1 cellular context compared by ENCODE assay signal in genomic region chr7:49488573-49488972, GRCh38.
TF ChIP-seq lines count a peak whose summit lies in the region.

No MANE protein-coding gene starts in this region.

TF ChIP-seq in GM23338, 12 proteins besides CTCF, POLR2A, EP300 and RAD21 (continued from another document):
- TF ChIP-seq EZH2 (IDR thresholded peaks at IDR 0.05; ENCODE audit: low read depth, unreplicated experiment), result no peak
- no peak for TF ChIP-seq POLR2AphosphoS5 (IDR thresholded peaks at IDR 0.05; ENCODE audit: low read depth)
- no peak for TF ChIP-seq ZNF114 (CRISPR knock-in tag; IDR thresholded peaks at IDR 0.05)
- TF ChIP-seq EZH2phosphoT487 (IDR thresholded peaks at IDR 0.05; ENCODE audit: unreplicated experiment), result no peak
- TF ChIP-seq STAT1 (IDR thresholded peaks at IDR 0.05; ENCODE audit: unreplicated experiment), result no peak
- no peak for TF ChIP-seq CREB1 (CRISPR knock-in tag; IDR thresholded peaks at IDR 0.05; ENCODE audit: low read depth)
- no peak for TF ChIP-seq ZNF331 (CRISPR knock-in tag; IDR thresholded peaks at IDR 0.05; ENCODE audit: low read depth)
